In genomic region chrX:78105944-78106650, GRCh38 we compare ENCODE assay signal across 9 cellular contexts. TPM values are rescaled to one million over a fixed set of nuclear protein-coding genes. Genes with fewer than 3 reads are reported as not detected.
DNase-seq lines count a peak whose midpoint lies in the region; TF ChIP-seq lines count a peak whose summit lies in the region.
"Had no signal": no experiment of that assay in that cellular context is flagged by ENCODE, and none has a peak within 500 bp of the region (broad histone marks: within the 10 kb centered on the region; RNA-seq: fewer than 3 reads in every experiment).

No MANE protein-coding gene starts in this region.

- intact Hi-C loops in activated CD4-positive, alpha-beta memory T cell treated with anti-CD3 and anti-CD28 coated beads for 36 hours (cut with micrococcal nuclease): loop anchor here (2.0 to 10.0 kb wide), 8 partner anchors 17 to 1149 kb away; partner anchors contain the start of genes COX7B, CYSLTR1 and P2RY10

- H3K4me3 Mint-ChIP-seq in activated CD4-positive, alpha-beta memory T cell treated with anti-CD3 and anti-CD28 coated beads for 36 hours: peak overlapping the region; percentile 93
- H3K4me3 Mint-ChIP-seq in glutamatergic neuron (ENCODE audit: unreplicated experiment): peak overlapping the region; percentile 96

- peak overlapping the region; percentile 90 for H3K27ac Mint-ChIP-seq in activated CD4-positive, alpha-beta memory T cell treated with anti-CD3 and anti-CD28 coated beads for 36 hours
- H3K27ac Mint-ChIP-seq in glutamatergic neuron (ENCODE audit: unreplicated experiment): no peak overlapping the region

- H3K9me3 Mint-ChIP-seq in activated CD4-positive, alpha-beta memory T cell treated with anti-CD3 and anti-CD28 coated beads for 36 hours: no peaks in the 10 kb centered on the region
- H3K9me3 Mint-ChIP-seq in glutamatergic neuron (ENCODE audit: unreplicated experiment): peaks cover 3% of the 10 kb centered on the region

- peak; percentile 31 for DNase-seq in activated CD4-positive, alpha-beta T cell treated with anti-CD3 and anti-CD28 coated beads for 48 hours
- no peak for DNase-seq in activated CD4-positive, alpha-beta T cell treated with anti-CD3 and anti-CD28 coated beads, Interleukin-2, amount 50 U/mL, for 4 hours
- peak; percentile 42 for DNase-seq in activated CD4-positive, alpha-beta memory T cell treated with anti-CD3 and anti-CD28 coated beads for 36 hours
- DNase-seq in glutamatergic neuron (no peak), middle frontal gyrus (ENCODE audit: extremely low spot score, low spot score) (no peak), NCI-H2081 treated with DMSO at 0.1 percent for 48 hours (lab: John Stamatoyannopoulos, UW) (no peak)
- DNase-seq in stimulated activated CD4-positive, alpha-beta T cell treated with anti-CD3 and anti-CD28 coated beads, Interleukin-1b, Interleukin-23, amount 100 ng/mL, for 48 hours: no peak
- DNase-seq: NCI-H1105 had no signal

- H3K27me3 Mint-ChIP-seq in activated CD4-positive, alpha-beta memory T cell treated with anti-CD3 and anti-CD28 coated beads for 36 hours: no peaks in the 10 kb centered on the region
- H3K27me3 Mint-ChIP-seq in glutamatergic neuron (ENCODE audit: unreplicated experiment): peaks cover 4% of the 10 kb centered on the region

- H3K4me1 Mint-ChIP-seq in activated CD4-positive, alpha-beta memory T cell treated with anti-CD3 and anti-CD28 coated beads for 36 hours (ENCODE audit: low read depth): peaks cover 52% of the 10 kb centered on the region
- H3K4me1 Mint-ChIP-seq in glutamatergic neuron (ENCODE audit: low read depth, unreplicated experiment): peaks cover 18% of the 10 kb centered on the region

- POLR2A ChIA-PET in activated CD4-positive, alpha-beta memory T cell treated with anti-CD3 and anti-CD28 coated beads for 36 hours (lab: Charles Lee): interaction anchor here (0.6 to 1.4 kb wide), 6 partner anchors 17 to 1153 kb away, joined by 3 to 6 read pairs (median 4); partner anchors contain the start of gene COX7B

- H3K27ac ChIP-seq in temporal lobe (ENCODE audit: low read depth, low read length): peak overlapping the region; percentile 61

- CTCF ChIA-PET in activated CD4-positive, alpha-beta memory T cell treated with anti-CD3 and anti-CD28 coated beads for 36 hours (lab: Charles Lee): interaction anchor here (1.4 kb wide), 1 partner anchor 207 kb away, joined by 6 read pairs; the partner anchor contains the start of gene COX7B

- H3K36me3 Mint-ChIP-seq in activated CD4-positive, alpha-beta memory T cell treated with anti-CD3 and anti-CD28 coated beads for 36 hours: peaks cover 42% of the 10 kb centered on the region
- no peaks in the 10 kb centered on the region for H3K36me3 Mint-ChIP-seq in glutamatergic neuron (ENCODE audit: unreplicated experiment)

- TF ChIP-seq CTCF in glutamatergic neuron (IDR thresholded peaks at IDR 0.05; ENCODE audit: partially characterized antibody, unreplicated experiment): no peak

RNA-seq across cellular contexts. Expression of gene PGK1, which starts 2.0 kb away (rescaled TPM):
- total RNA-seq in activated CD4-positive, alpha-beta memory T cell treated with anti-CD3 and anti-CD28 coated beads for 36 hours: 100 to 1,000 TPM; 908 to 924 TPM
- total RNA-seq in glutamatergic neuron (ENCODE audit: unreplicated experiment) (263 TPM), temporal lobe (84.3 TPM)

RNA-seq across cellular contexts. Expression of gene TAF9B, which starts 33.4 kb away (rescaled TPM):
- 10 to 100 TPM; 23.0 TPM for total RNA-seq in activated CD4-positive, alpha-beta memory T cell treated with anti-CD3 and anti-CD28 coated beads for 36 hours
- total RNA-seq in glutamatergic neuron (ENCODE audit: unreplicated experiment) (30.4 TPM), temporal lobe (26.1 TPM)

Comparison
In these comparisons a context has a peak if more than half of its experiments do, and no peak if none do; other contexts are left out.
1. DNase-seq: peak in activated CD4-positive, alpha-beta T cell treated with anti-CD3 and anti-CD28 coated beads for 48 hours (single experiment) and activated CD4-positive, alpha-beta memory T cell treated with anti-CD3 and anti-CD28 coated beads for 36 hours (single experiment); none in activated CD4-positive, alpha-beta T cell treated with anti-CD3 and anti-CD28 coated beads, Interleukin-2, amount 50 U/mL, for 4 hours (0 of 2), glutamatergic neuron (single experiment), middle frontal gyrus (single experiment), stimulated activated CD4-positive, alpha-beta T cell treated with anti-CD3 and anti-CD28 coated beads, Interleukin-1b, Interleukin-23, amount 100 ng/mL, for 48 hours (single experiment) and NCI-H2081 treated with DMSO at 0.1 percent for 48 hours (single experiment).